In genomic region chr14:37584211-37585100, GRCh38 we compare ENCODE assay signal across 13 cellular contexts. TPM values are rescaled to one million over a fixed set of nuclear protein-coding genes. Genes with fewer than 3 reads are reported as not detected.
A peak's percentile ranks its signal among the peaks of the same experiment; 100 is the strongest.
DNase-seq lines count a peak whose midpoint lies in the region; ATAC-seq and TF ChIP-seq lines count a peak whose summit lies in the region.
"Had no signal": no experiment of that assay in that cellular context is flagged by ENCODE, and none has a peak within 500 bp of the region (broad histone marks: within the 10 kb centered on the region; RNA-seq: fewer than 3 reads in every experiment).

No MANE protein-coding gene starts in this region.

- H3K4me3 Mint-ChIP-seq in effector memory CD8-positive, alpha-beta T cell = no peak overlapping the region
- H3K4me3 Mint-ChIP-seq: stimulated activated memory B cell treated with anti-CD40 and anti-IgM and Interleukin-4, amounts not matched to agents 10 μg/mL and 1 μg/mL and 100 μg/mL, for 72 hours had no signal

- ATAC-seq in left colon (peak; percentile 59), HG02885 (IDR thresholded peaks at IDR 0.05; ENCODE audit: poor library complexity, unreplicated experiment) (no peak)
- no peak for ATAC-seq in effector memory CD8-positive, alpha-beta T cell (replicated peaks)
- ATAC-seq: stimulated activated memory B cell treated with anti-CD40 and anti-IgM and Interleukin-4, amounts not matched to agents 10 μg/mL and 1 μg/mL and 100 μg/mL, for 72 hours had no signal

- H3K4me1 ChIP-seq in Peyer's patch (peaks cover 0 to 10% (median 0%) of the 10 kb centered on the region in 4 donors), smooth muscle cell (ENCODE audit: low read depth) (peaks cover 21% of the 10 kb centered on the region)

- H3K4me3 ChIP-seq in Peyer's patch = peak overlapping the region in 3 of 4 donors; percentile 25 to 62 (median 50)
- H3K4me3 ChIP-seq in smooth muscle cell = peak overlapping the region; percentile 40

- peaks cover 20 to 39% of the 10 kb centered on the region in 2 donors for H3K27me3 Mint-ChIP-seq in effector memory CD8-positive, alpha-beta T cell

- intact Hi-C loops in left colon (cut with DNase I, micrococcal nuclease) = no loop called here

- peak; percentile 72 to 88 for DNase-seq in NCI-H187 (lab: John Stamatoyannopoulos, UW)
- no peak for DNase-seq in NCI-H187 treated with DMSO at 0.1 percent for 48 hours (lab: John Stamatoyannopoulos, UW)
- peak in 1 of 3 donors; percentile 59 for DNase-seq in Peyer's patch
- peak; percentile 38 to 72 for DNase-seq in left colon
- no peak for DNase-seq in smooth muscle cell (lab: John Stamatoyannopoulos, UW; ENCODE audit: unreplicated experiment)
- no peak for DNase-seq in NCI-H128 (lab: John Stamatoyannopoulos, UW; ENCODE audit: unreplicated experiment)
- DNase-seq in effector memory CD8-positive, alpha-beta T cell = no peak
- DNase-seq: 8988T; DND-41; stimulated activated CD4-positive, alpha-beta T cell treated with anti-CD3 and anti-CD28 coated beads, Interleukin-15, amount 100 ng/mL, for 24 hours had no signal

- no peaks in the 10 kb centered on the region for H3K79me2 ChIP-seq in smooth muscle cell (ENCODE audit: low read depth)

- peaks cover 2 to 11% of the 10 kb centered on the region in 2 donors for H3K9me3 Mint-ChIP-seq in effector memory CD8-positive, alpha-beta T cell
- H3K9me3 Mint-ChIP-seq: stimulated activated memory B cell treated with anti-CD40 and anti-IgM and Interleukin-4, amounts not matched to agents 10 μg/mL and 1 μg/mL and 100 μg/mL, for 72 hours had no signal

- H3K27me3 ChIP-seq in Peyer's patch (peaks cover 0 to 35% of the 10 kb centered on the region in 2 donors), smooth muscle cell (ENCODE audit: low read depth) (peaks cover 100% of the 10 kb centered on the region)

- H3K9me3 ChIP-seq in Peyer's patch = no peaks in the 10 kb centered on the region
- H3K9me3 ChIP-seq in smooth muscle cell (replicated peaks; ENCODE audit: low read depth) = no peaks in the 10 kb centered on the region

- no peak for TF ChIP-seq POLR2A in Peyer's patch (IDR thresholded peaks at IDR 0.05)

- peak overlapping the region; percentile 80 for H3K4me2 ChIP-seq in smooth muscle cell

- no peak overlapping the region for H2AFZ ChIP-seq in smooth muscle cell (ENCODE audit: low read depth)

- no peak overlapping the region for H3K27ac Mint-ChIP-seq in effector memory CD8-positive, alpha-beta T cell
- H3K27ac Mint-ChIP-seq: stimulated activated memory B cell treated with anti-CD40 and anti-IgM and Interleukin-4, amounts not matched to agents 10 μg/mL and 1 μg/mL and 100 μg/mL, for 72 hours had no signal

- H3K36me3 Mint-ChIP-seq in effector memory CD8-positive, alpha-beta T cell (ENCODE audit: insufficient read depth) = no peaks in the 10 kb centered on the region
- H3K36me3 Mint-ChIP-seq: stimulated activated memory B cell treated with anti-CD40 and anti-IgM and Interleukin-4, amounts not matched to agents 10 μg/mL and 1 μg/mL and 100 μg/mL, for 72 hours had no signal

- no peak overlapping the region for H3K9ac ChIP-seq in smooth muscle cell (ENCODE audit: low read depth)

- H3K27ac ChIP-seq in Peyer's patch (peak overlapping the region in 2 of 4 donors; percentile 55 to 84), smooth muscle cell (ENCODE audit: low read depth) (no peak overlapping the region)

- H3K4me1 Mint-ChIP-seq in effector memory CD8-positive, alpha-beta T cell (ENCODE audit: low read depth in 2 of 2) = no peaks in the 10 kb centered on the region
- H3K4me1 Mint-ChIP-seq: stimulated activated memory B cell treated with anti-CD40 and anti-IgM and Interleukin-4, amounts not matched to agents 10 μg/mL and 1 μg/mL and 100 μg/mL, for 72 hours had no signal

- TF ChIP-seq CTCF in Peyer's patch (IDR thresholded peaks at IDR 0.05) (no peak), smooth muscle cell (IDR thresholded peaks at IDR 0.05; ENCODE audit: borderline replicate concordance, insufficient read depth, poor library complexity, severe bottlenecking) (no peak)

- H3K36me3 ChIP-seq in Peyer's patch (no peaks in the 10 kb centered on the region), smooth muscle cell (ENCODE audit: low read depth) (no peaks in the 10 kb centered on the region)

- 4% methylated on average over 45 of the region's 62 CpGs for WGBS in smooth muscle cell (ENCODE audit: low lambda C conversion rate)

- H3F3A ChIP-seq in smooth muscle cell (ENCODE audit: low read depth) = no peaks in the 10 kb centered on the region

- H4K20me1 ChIP-seq in smooth muscle cell (ENCODE audit: low read depth) = no peaks in the 10 kb centered on the region

RNA-seq across cellular contexts. Expression of gene FOXA1, which starts 10.6 kb away (rescaled TPM):
- total RNA-seq in Peyer's patch (10 to 100 TPM in 3 of 4 donors, 1 to 10 TPM in 1; 7.4 to 24.6 (median 21.4) TPM), left colon (10 to 100 TPM; 58.4 to 72.0 TPM), smooth muscle cell (0.18 and 0.99 TPM in 2 replicates)
- 0.74 TPM in 1 of 2 replicates, not detected in the other for polyA plus RNA-seq in smooth muscle cell
- total RNA-seq: M059J had no signal

RNA-seq across cellular contexts. Expression of gene TTC6, which starts 11.0 kb away (rescaled TPM):
- 10 to 100 TPM in 1 of 4 donors, 1 to 10 TPM in 2, not detected in 1; 1.8 to 12.7 (median 3.6) TPM for total RNA-seq in Peyer's patch
- total RNA-seq in left colon = 1 to 10 TPM; 5.5 to 6.7 TPM
- not detected in 2 replicates for total RNA-seq in smooth muscle cell
- polyA plus RNA-seq in smooth muscle cell = not detected in 2 replicates
- total RNA-seq: M059J had no signal

Comparison
In these comparisons a context has a peak if more than half of its experiments do, and no peak if none do; other contexts are left out.
1. DNase-seq: peak in NCI-H187 (2 of 2) and left colon (2 of 2); none in NCI-H187 treated with DMSO at 0.1 percent for 48 hours (single experiment), smooth muscle cell (single experiment), NCI-H128 (single experiment) and effector memory CD8-positive, alpha-beta T cell (0 of 3).